In the genomic region with DNA sequence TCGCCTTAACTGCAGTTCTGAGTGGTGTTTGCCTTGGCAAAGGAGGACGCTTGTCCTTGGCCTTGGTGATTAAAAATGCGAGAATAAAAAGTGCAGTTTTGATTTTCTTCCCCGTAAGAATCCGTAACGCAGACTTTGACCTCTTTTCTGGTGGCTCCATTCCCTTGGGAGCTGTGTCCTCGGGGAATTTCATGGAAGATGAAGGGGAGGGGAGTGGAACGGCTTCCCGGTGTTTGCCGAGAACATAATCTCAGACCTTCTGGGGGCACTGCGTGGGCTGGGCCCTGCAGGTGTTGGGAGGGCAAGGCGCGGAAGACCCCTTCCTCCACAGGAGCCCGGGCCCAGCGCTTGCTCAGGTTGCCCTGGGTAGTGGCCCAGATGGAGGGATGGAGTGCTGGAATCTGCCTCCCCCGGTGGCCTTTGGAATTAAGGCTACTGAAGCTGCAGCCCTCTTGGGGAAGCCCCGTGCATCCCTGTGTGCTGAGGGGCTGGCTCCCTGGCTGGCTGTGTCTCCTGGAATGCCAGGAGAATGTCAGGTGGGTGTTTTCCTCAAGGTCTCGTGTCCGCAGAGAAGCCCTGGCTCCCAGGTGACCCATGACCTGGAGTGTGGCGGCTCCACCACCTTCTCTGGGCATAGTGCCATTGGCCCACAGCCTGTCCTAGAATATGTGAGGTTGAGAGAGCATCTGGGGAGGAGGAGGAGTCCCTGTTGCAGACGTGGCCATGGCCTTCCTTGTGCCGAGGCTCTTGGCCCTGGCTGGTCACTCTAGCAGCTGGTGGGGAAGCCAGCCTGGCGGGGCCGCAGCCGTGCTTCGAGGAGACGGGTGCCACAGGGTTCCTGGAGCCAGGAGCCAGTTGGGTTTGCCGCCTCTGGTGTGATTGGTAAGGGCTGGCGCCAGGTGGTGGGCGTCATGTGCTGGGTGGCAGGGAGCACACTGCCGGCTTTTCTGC, we compare ENCODE assay signal across 1 cellular context.
TF ChIP-seq lines count a peak whose summit lies in the region.

No MANE protein-coding gene starts in this region.

TF ChIP-seq in H1, 55 proteins besides CTCF, POLR2A, EP300 and RAD21:
- TF ChIP-seq RNF2 (IDR thresholded peaks at IDR 0.05; ENCODE audit: borderline replicate concordance, low read depth, low read length, missing control alignments, poor library complexity, severe bottlenecking) = no peak
- TF ChIP-seq HDAC2 (IDR thresholded peaks at IDR 0.05; ENCODE audit: borderline replicate concordance in 1 of 2, low read depth in 2 of 2, low read length in 2 of 2) = no peak
- TF ChIP-seq KDM1A (IDR thresholded peaks at IDR 0.05; ENCODE audit: borderline replicate concordance, low read length) = no peak
- no peak for TF ChIP-seq RBBP5 (IDR thresholded peaks at IDR 0.05; ENCODE audit: borderline replicate concordance, low read depth, low read length)
- 0 out of 2 replicates have a peak, but pooled peaks have one; percentile 27 for TF ChIP-seq TEAD4 (IDR thresholded peaks at IDR 0.05; ENCODE audit: low read depth, low read length)
TF ChIP-seq in H1: peak in this region for 1.
